8 cellular contexts compared by ENCODE assay signal in the genomic region with DNA sequence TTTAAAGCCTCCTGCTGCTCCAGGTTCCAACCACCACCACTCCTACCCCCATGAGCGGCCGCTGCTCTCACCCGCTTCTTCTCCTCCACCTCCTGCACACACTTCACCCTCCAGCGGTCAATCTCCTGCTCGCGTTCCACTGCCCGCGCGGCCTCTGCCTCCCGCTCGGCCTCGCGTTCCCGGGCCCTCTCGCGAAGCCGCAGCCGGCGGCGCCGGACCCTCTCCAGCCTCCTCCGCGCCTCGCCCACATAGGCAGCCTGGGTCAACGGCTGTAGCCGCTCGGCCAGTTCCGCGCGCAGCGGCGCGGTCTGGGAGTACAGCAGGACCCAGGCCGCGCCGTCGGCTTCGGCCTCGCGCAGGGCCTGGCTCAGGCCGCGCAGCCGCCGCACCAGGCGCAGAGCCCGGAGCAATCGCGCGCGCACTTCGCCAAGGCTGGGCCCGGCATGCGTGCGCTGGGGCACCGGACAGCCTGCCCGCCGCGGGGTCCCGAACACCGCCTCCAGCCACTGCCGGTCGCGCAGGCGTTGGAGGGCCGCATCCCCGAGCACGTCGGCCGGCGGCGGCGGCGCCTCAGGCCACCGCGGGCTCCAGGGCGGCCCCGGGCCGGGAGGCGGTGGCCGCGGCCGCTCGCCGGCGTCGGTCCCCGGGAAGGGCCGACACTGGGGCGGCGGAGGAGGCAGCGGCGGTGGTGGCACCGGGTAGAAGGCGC. TPM values are rescaled to one million over a fixed set of nuclear protein-coding genes. Genes with fewer than 3 reads are reported as not detected.
DNase-seq lines count a peak whose midpoint lies in the region; ATAC-seq lines count a peak whose summit lies in the region.

No MANE protein-coding gene starts in this region.

- peak; percentile 65 for DNase-seq in COLO668 (lab: John Stamatoyannopoulos, UW; ENCODE audit: unreplicated experiment)
- peak; percentile 39 for DNase-seq in SW480 (ENCODE audit: low spot score)
- DNase-seq in cerebellar cortex (ENCODE audit: low spot score) = peak; percentile 11
- peak; percentile 29 to 54 for DNase-seq in left colon
- peak in 2 of 3 donors; percentile 2 to 14 for DNase-seq in stimulated activated CD4-positive, alpha-beta T cell treated with anti-CD3 and anti-CD28 coated beads, TNF-alpha, amount 100 ng/mL, for 48 hours (ENCODE audit: low read depth in 3 of 3)
- DNase-seq in pons (ENCODE audit: low spot score) = no peak

- ATAC-seq in GM19395 (IDR thresholded peaks at IDR 0.05; ENCODE audit: unreplicated experiment) (peak; percentile 58), HG03460 (IDR thresholded peaks at IDR 0.05; ENCODE audit: unreplicated experiment) (peak; percentile 43), left colon (peak; percentile 75)

- intact Hi-C loops in left colon (cut with DNase I, micrococcal nuclease) = no loop called here

RNA-seq across cellular contexts. Expression of gene PDCD7, which starts 0.6 kb away (rescaled TPM):
- total RNA-seq in left colon = 10 to 100 TPM; 14.9 to 16.8 TPM

RNA-seq across cellular contexts. Expression of gene UBAP1L, which starts 18.0 kb away (rescaled TPM):
- 1 to 10 TPM; 2.3 to 3.2 TPM for total RNA-seq in left colon

RNA-seq across cellular contexts. Expression of gene CLPX, which starts 52.1 kb away (rescaled TPM):
- 10 to 100 TPM; 49.2 to 51.9 TPM for total RNA-seq in left colon

RNA-seq across cellular contexts. Expression of gene KBTBD13, which starts 56.4 kb away (rescaled TPM):
- total RNA-seq in left colon = under 1 TPM in 1 of 2 donors, not detected in 1; 0.08 TPM
